In the genomic region with DNA sequence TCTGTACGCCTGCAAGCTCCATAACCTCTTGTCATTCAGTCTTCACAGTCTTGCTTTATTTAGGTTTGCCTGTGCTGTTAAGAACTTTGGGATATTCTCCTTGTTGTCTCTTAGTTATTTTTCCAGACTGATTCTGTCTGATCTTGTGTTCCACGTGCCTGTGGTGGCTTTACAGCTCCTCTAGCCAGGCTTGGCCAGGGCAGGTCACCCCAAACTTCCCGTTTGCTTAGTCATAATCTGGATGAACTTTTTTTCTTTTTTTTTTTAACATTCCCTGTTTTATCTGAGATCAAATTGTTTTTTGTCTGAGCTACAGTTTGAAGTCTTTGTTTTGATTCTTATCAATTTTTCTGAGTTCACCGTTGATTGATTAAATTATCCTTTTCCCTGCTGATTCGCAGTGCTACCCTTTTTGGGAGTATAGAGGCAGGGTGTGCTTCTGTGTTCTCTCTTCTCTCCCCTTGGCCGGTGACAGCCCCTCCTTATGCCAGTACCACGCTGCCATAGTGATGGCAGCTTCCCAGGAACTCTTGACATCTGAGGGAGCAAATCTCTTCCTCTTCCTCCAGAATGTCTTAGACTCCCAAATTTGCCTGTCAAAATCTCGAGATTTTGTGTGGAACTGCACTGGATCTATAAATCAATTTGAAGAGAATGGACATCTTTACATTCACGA, we compare ENCODE assay signal across 8 cellular contexts. TPM values are rescaled to one million over a fixed set of nuclear protein-coding genes. Genes with fewer than 3 reads are reported as not detected.
A peak's percentile ranks its signal among the peaks of the same experiment; 100 is the strongest.
DNase-seq lines count a peak whose midpoint lies in the region; ATAC-seq and TF ChIP-seq lines count a peak whose summit lies in the region.

No MANE protein-coding gene starts in this region.

- peaks cover 38% of the 10 kb centered on the region for H3K36me3 Mint-ChIP-seq in activated T-cell treated with anti-CD3 and anti-CD28 coated beads, Interleukin-2, amount 50 U/mL, for 4 hours (ENCODE audit: insufficient read depth)
- peaks cover 40% of the 10 kb centered on the region for H3K36me3 Mint-ChIP-seq in activated CD4-positive, alpha-beta memory T cell treated with anti-CD3 and anti-CD28 coated beads for 36 hours

- POLR2A ChIA-PET in activated CD4-positive, alpha-beta memory T cell treated with anti-CD3 and anti-CD28 coated beads for 36 hours (lab: Charles Lee): interaction anchor here (0.7 to 1.3 kb wide), 2 partner anchors 64 to 91 kb away, joined by 3 to 4 read pairs; no protein-coding TSS in a partner anchor

- peak overlapping the region; percentile 60 for H3K27ac Mint-ChIP-seq in activated CD4-positive, alpha-beta memory T cell treated with anti-CD3 and anti-CD28 coated beads for 36 hours

- 37 to 39% methylated on average over 9 of the region's 9 CpGs for WGBS in heart right ventricle, 2 donors
- whole genome bisulfite sequencing in transverse colon (ENCODE audit: low coverage in 1 of 2), 2 donors: 48 to 58% methylated on average over 7 to 9 of the region's 9 CpGs
- 62 to 71% methylated on average over 9 of the region's 9 CpGs for WGBS in testis, 2 donors

- peak overlapping the region; percentile 55 to 70 (median 63) for H3K4me3 ChIP-seq in heart right ventricle
- H3K4me3 ChIP-seq in transverse colon: peak overlapping the region in 3 of 4 donors; percentile 1 to 67 (median 37)
- H3K4me3 ChIP-seq in testis: no peak overlapping the region

- peaks cover 5 to 88% (median 63%) of the 10 kb centered on the region in 9 donors for H3K4me1 ChIP-seq in heart right ventricle
- H3K4me1 ChIP-seq in transverse colon: peaks cover 13 to 70% (median 25%) of the 10 kb centered on the region in 4 donors
- H3K4me1 ChIP-seq in testis: peaks cover 8% of the 10 kb centered on the region

- TF ChIP-seq CTCF in heart right ventricle (IDR thresholded peaks at IDR 0.05): no peak
- TF ChIP-seq CTCF in transverse colon (IDR thresholded peaks at IDR 0.05): no peak
- TF ChIP-seq CTCF in testis (IDR thresholded peaks at IDR 0.05): no peak

- no peaks in the 10 kb centered on the region for H3K9me3 Mint-ChIP-seq in activated T-cell treated with anti-CD3 and anti-CD28 coated beads, Interleukin-2, amount 50 U/mL, for 4 hours
- H3K9me3 Mint-ChIP-seq in activated CD4-positive, alpha-beta memory T cell treated with anti-CD3 and anti-CD28 coated beads for 36 hours: no peaks in the 10 kb centered on the region

- in situ Hi-C loops in transverse colon (cut with MboI; ENCODE audit: low pct_ligation_motif_present in 1 of 4, low pct_unique_long_range_greater_than_20kb in 1 of 4, low sequenced_read_pairs in 3 of 4): no loop called here

- DNase-seq in activated T-cell treated with anti-CD3 and anti-CD28 coated beads, Interleukin-2, amount 50 U/mL, for 4 hours: no peak
- DNase-seq in activated T-cell treated with anti-CD3 and anti-CD28 coated beads, Interleukin-2, amount 50 U/mL, for 48 hours: no peak
- no peak for DNase-seq in activated CD4-positive, alpha-beta memory T cell treated with anti-CD3 and anti-CD28 coated beads for 36 hours
- DNase-seq in heart right ventricle (no peak), transverse colon (no peak), SIG-M5 (lab: John Stamatoyannopoulos, UW) (no peak), testis (no peak), DMS53 (lab: John Stamatoyannopoulos, UW) (no peak)

- H3K4me1 Mint-ChIP-seq in activated T-cell treated with anti-CD3 and anti-CD28 coated beads, Interleukin-2, amount 50 U/mL, for 4 hours (ENCODE audit: low read depth): peaks cover 75% of the 10 kb centered on the region
- peaks cover 67% of the 10 kb centered on the region for H3K4me1 Mint-ChIP-seq in activated CD4-positive, alpha-beta memory T cell treated with anti-CD3 and anti-CD28 coated beads for 36 hours (ENCODE audit: low read depth)

- no peaks in the 10 kb centered on the region for H3K27me3 Mint-ChIP-seq in activated T-cell treated with anti-CD3 and anti-CD28 coated beads, Interleukin-2, amount 50 U/mL, for 4 hours (ENCODE audit: low read depth)
- no peaks in the 10 kb centered on the region for H3K27me3 Mint-ChIP-seq in activated CD4-positive, alpha-beta memory T cell treated with anti-CD3 and anti-CD28 coated beads for 36 hours

- no peak for TF ChIP-seq EP300 in transverse colon (IDR thresholded peaks at IDR 0.05; ENCODE audit: low read depth)

- ATAC-seq in activated T-cell treated with anti-CD3 and anti-CD28 coated beads, Interleukin-2, amount 50 U/mL, for 4 hours: no peak
- ATAC-seq in heart right ventricle: peak in 6 of 8 donors; percentile 28 to 65 (median 42)

- no peaks in the 10 kb centered on the region for H3K27me3 ChIP-seq in heart right ventricle
- H3K27me3 ChIP-seq in transverse colon: no peaks in the 10 kb centered on the region
- no peaks in the 10 kb centered on the region for H3K27me3 ChIP-seq in testis

- CTCF ChIA-PET in activated CD4-positive, alpha-beta memory T cell treated with anti-CD3 and anti-CD28 coated beads for 36 hours (lab: Charles Lee): interaction anchor here (1.2 kb wide), 1 partner anchor 192 kb away, joined by 3 read pairs; no protein-coding TSS in a partner anchor

- no peaks in the 10 kb centered on the region for H3K9me3 ChIP-seq in heart right ventricle
- H3K9me3 ChIP-seq in transverse colon: no peaks in the 10 kb centered on the region
- no peaks in the 10 kb centered on the region for H3K9me3 ChIP-seq in testis

- intact Hi-C loops in activated CD4-positive, alpha-beta memory T cell treated with anti-CD3 and anti-CD28 coated beads for 36 hours (cut with micrococcal nuclease): loop anchor here (2.0 to 10.0 kb wide), 4 partner anchors 184 to 496 kb away; partner anchors contain the start of genes CAB39, FBXO36, SP140 and TRIP12
- intact Hi-C loops in heart right ventricle (cut with DNase I): loop anchor here in 2 of 10 donors (5.0 to 10.0 kb wide), 2 partner anchors 91 to 194 kb away; partner anchors contain the start of genes SP140 (in 1 of the 2) and SP140L (in 1 of the 2)
- intact Hi-C loops in transverse colon (cut with DNase I; ENCODE audit: low total_unique reads): no loop called here
- intact Hi-C loops in testis (cut with DNase I; ENCODE audit: low total_unique reads): no loop called here

- H3K36me3 ChIP-seq in heart right ventricle (peaks cover 0 to 30% (median 0%) of the 10 kb centered on the region in 9 donors), transverse colon (no peaks in the 10 kb centered on the region), testis (ENCODE audit: low read depth, missing control alignments) (no peaks in the 10 kb centered on the region)

- no peak for TF ChIP-seq POLR2A in transverse colon (IDR thresholded peaks at IDR 0.05)
- no peak for TF ChIP-seq POLR2A in testis (IDR thresholded peaks at IDR 0.05)

- H3K4me3 Mint-ChIP-seq in activated T-cell treated with anti-CD3 and anti-CD28 coated beads, Interleukin-2, amount 50 U/mL, for 4 hours: peak overlapping the region; percentile 93
- H3K4me3 Mint-ChIP-seq in activated CD4-positive, alpha-beta memory T cell treated with anti-CD3 and anti-CD28 coated beads for 36 hours: peak overlapping the region; percentile 93

- peak overlapping the region in 8 of 10 donors; percentile 35 to 98 (median 94) for H3K27ac ChIP-seq in heart right ventricle
- H3K27ac ChIP-seq in transverse colon: peak overlapping the region; percentile 2 to 95 (median 54)
- no peak overlapping the region for H3K27ac ChIP-seq in testis

RNA-seq across cellular contexts. Expression of gene SP100, which starts 2.5 kb away (rescaled TPM):
- total RNA-seq in activated T-cell treated with anti-CD3 and anti-CD28 coated beads, Interleukin-2, amount 50 U/mL, for 4 hours: 10 to 100 TPM; 50.7 to 69.7 (median 54.9) TPM
- total RNA-seq in activated CD4-positive, alpha-beta memory T cell treated with anti-CD3 and anti-CD28 coated beads for 36 hours: 100 to 1,000 TPM; 152 to 157 TPM
- total RNA-seq in heart right ventricle (100 to 1,000 TPM in 1 of 10 donors, 10 to 100 TPM in 9; 45.6 to 123 (median 58.4) TPM), transverse colon (100 to 1,000 TPM in 2 of 4 donors, 10 to 100 TPM in 2; 44.6 to 252 (median 99.7) TPM), testis (10 to 100 TPM; 26.8 to 43.7 TPM)
- polyA plus RNA-seq in heart right ventricle (10 to 100 TPM; 20.3 to 58.2 TPM), testis (ENCODE audit: insufficient read depth, low read depth, low replicate concordance) (15.2 TPM)

Comparison
In these comparisons a context has a peak if more than half of its experiments do, and no peak if none do; other contexts are left out.
1. ATAC-seq: peak in heart right ventricle (6 of 8); none in activated T-cell treated with anti-CD3 and anti-CD28 coated beads, Interleukin-2, amount 50 U/mL, for 4 hours (0 of 2).
2. H3K27ac ChIP-seq: peak in heart right ventricle (8 of 10) and transverse colon (4 of 4); none in testis (0 of 2).
3. H3K4me3 ChIP-seq: peak in heart right ventricle (10 of 10) and transverse colon (3 of 4); none in testis (0 of 2).